ENCODE assay signal across 19 cellular contexts in the genomic region with DNA sequence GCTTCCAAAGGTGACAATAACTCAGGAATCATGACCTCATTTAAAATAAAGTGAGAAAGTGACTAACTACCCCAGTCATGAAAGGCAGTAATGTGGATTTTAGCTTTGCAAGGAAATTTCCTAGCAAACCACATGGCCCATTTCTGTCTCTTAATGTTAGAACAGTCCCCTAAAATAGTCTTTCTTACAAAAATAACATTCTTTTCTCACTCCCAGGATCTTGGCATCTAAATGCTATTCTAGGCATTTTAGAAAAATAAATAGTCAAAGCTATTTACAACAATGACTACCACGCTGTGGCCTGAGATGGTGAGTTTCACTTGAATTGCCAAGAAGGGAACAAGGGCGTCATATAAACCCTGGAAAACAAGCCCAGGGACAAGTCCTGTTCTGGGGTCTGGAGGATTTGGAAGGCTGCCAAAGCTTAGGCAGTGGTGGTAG.
A peak's percentile ranks its signal among the peaks of the same experiment; 100 is the strongest.
DNase-seq lines count a peak whose midpoint lies in the region; TF ChIP-seq lines count a peak whose summit lies in the region.
"Had no signal": no experiment of that assay in that cellular context is flagged by ENCODE, and none has a peak within 500 bp of the region (broad histone marks: within the 10 kb centered on the region; RNA-seq: fewer than 3 reads in every experiment).

No MANE protein-coding gene starts in this region.

- H3K23ac ChIP-seq in neuronal stem cell (ENCODE audit: low read depth, low read length, poor library complexity) = no peak overlapping the region

- no peak overlapping the region for H2BK5ac ChIP-seq in neuronal stem cell (ENCODE audit: low read length)

- H3K14ac ChIP-seq in neuronal stem cell (ENCODE audit: low read length) = no peak overlapping the region

- H2BK15ac ChIP-seq in neuronal stem cell (ENCODE audit: low read length) = no peak overlapping the region

- no peaks in the 10 kb centered on the region for H3K27me3 ChIP-seq in thyroid gland
- no peaks in the 10 kb centered on the region for H3K27me3 ChIP-seq in neuronal stem cell (ENCODE audit: control insufficient read depth in 3 of 3, insufficient read depth in 3 of 3, low read depth in 1 of 3, low read length in 3 of 3)
- H3K27me3 ChIP-seq: BLaER1, breast epithelium had no signal

- H3K4me1 ChIP-seq in thyroid gland (peaks cover 13 to 36% of the 10 kb centered on the region in 2 donors), neuronal stem cell (ENCODE audit: control insufficient read depth in 2 of 2, insufficient read depth in 1 of 2, low read depth in 1 of 2, low read length in 2 of 2) (peaks cover 3 to 10% of the 10 kb centered on the region in 2 donors)
- H3K4me1 ChIP-seq: BLaER1, breast epithelium had no signal

- no peak for TF ChIP-seq POLR2A in thyroid gland (IDR thresholded peaks at IDR 0.05)

- H3K27ac ChIP-seq in thyroid gland = peak overlapping the region; percentile 73 to 82 (median 79)
- H3K27ac ChIP-seq in neuronal stem cell (replicated peaks; ENCODE audit: low read length) = no peak overlapping the region
- H3K27ac ChIP-seq: BLaER1, breast epithelium, hepatocyte had no signal

- H2AFZ ChIP-seq in neuronal stem cell (ENCODE audit: low read length) = no peak overlapping the region
- H2AFZ ChIP-seq: hepatocyte had no signal

- H3K4ac ChIP-seq in neuronal stem cell (ENCODE audit: low read length) = no peak overlapping the region

- H3K27me3 Mint-ChIP-seq in brain (no peaks in the 10 kb centered on the region), nephron progenitor cell (ENCODE audit: low read depth, poor library complexity) (peaks cover 3% of the 10 kb centered on the region)

- intact Hi-C loops in thyroid gland (cut with DNase I) = no loop called here

- no peak overlapping the region for H3K9ac ChIP-seq in neuronal stem cell (ENCODE audit: low read depth, low read length, poor library complexity)
- H3K9ac ChIP-seq: BLaER1, SK-N-SH had no signal

- H3K36me3 Mint-ChIP-seq in brain (peaks cover 7% of the 10 kb centered on the region), nephron progenitor cell (ENCODE audit: low read depth) (no peaks in the 10 kb centered on the region)
- H3K36me3 Mint-ChIP-seq: activated naive CD4-positive, alpha-beta T cell treated with anti-CD3 and anti-CD28 coated beads, Interleukin-2, amount 10 ng/mL, durations not matched to agents 7 days and 5 days; IgD-negative memory B cell had no signal

- no peak overlapping the region for H2BK120ac ChIP-seq in neuronal stem cell (ENCODE audit: low read depth, low read length)

- no peaks in the 10 kb centered on the region for H3K79me1 ChIP-seq in neuronal stem cell (ENCODE audit: low read depth, low read length)

- no peak overlapping the region for H3K4me2 ChIP-seq in neuronal stem cell (ENCODE audit: insufficient read depth, low read length, poor library complexity, severe bottlenecking)
- H3K4me2 ChIP-seq: BLaER1, hepatocyte, SK-N-SH had no signal

- peaks cover 0 to 13% (median 3%) of the 10 kb centered on the region in 5 experiments for H3K9me3 Mint-ChIP-seq in brain
- H3K9me3 Mint-ChIP-seq in nephron progenitor cell = no peaks in the 10 kb centered on the region
- H3K9me3 Mint-ChIP-seq: activated naive CD4-positive, alpha-beta T cell treated with anti-CD3 and anti-CD28 coated beads, Interleukin-2, amount 10 ng/mL, durations not matched to agents 7 days and 5 days had no signal

- H3K36me3 ChIP-seq in thyroid gland (no peaks in the 10 kb centered on the region), neuronal stem cell (replicated peaks in 1 of 2; ENCODE audit: control insufficient read depth in 2 of 2, insufficient read depth in 2 of 2, low read length in 2 of 2) (no peaks in the 10 kb centered on the region)
- H3K36me3 ChIP-seq: BLaER1, breast epithelium had no signal

- DNase-seq in H4 (ENCODE audit: low spot score) (peak; percentile 31), medulla oblongata (ENCODE audit: extremely low spot score) (peak; percentile 19), thyroid gland (peak; percentile 59 to 60), dermis blood vessel endothelial cell (no peak), neuronal stem cell (ENCODE audit: low spot score) (no peak), nephron progenitor cell (no peak)
- DNase-seq: activated CD4-positive, alpha-beta T cell treated with anti-CD3 and anti-CD28 coated beads, Interleukin-2, amount 10 ng/mL, durations not matched to agents 7 days and 5 days; activated naive CD4-positive, alpha-beta T cell treated with anti-CD3 and anti-CD28 coated beads, Interleukin-2, amount 10 ng/mL, durations not matched to agents 7 days and 5 days; effector CD8-positive, alpha-beta T cell; mucosa of descending colon; NCI-H1092 treated with DMSO at 0.1 percent for 48 hours; NCI-H82; SK-N-SH; stimulated activated CD4-positive, alpha-beta T cell treated with anti-CD3 and anti-CD28 coated beads, Interleukin-2, amount 100 ng/mL, for 48 hours had no signal

- H4K91ac ChIP-seq in neuronal stem cell (ENCODE audit: low read depth, low read length, poor library complexity) = no peak overlapping the region

- H3K27ac Mint-ChIP-seq in brain = peak overlapping the region in 4 of 5 experiments; percentile 25 to 90 (median 60)
- H3K27ac Mint-ChIP-seq in nephron progenitor cell = no peak overlapping the region
- H3K27ac Mint-ChIP-seq: activated CD4-positive, alpha-beta T cell treated with anti-CD3 and anti-CD28 coated beads, Interleukin-2, amount 10 ng/mL, durations not matched to agents 7 days and 5 days; activated naive CD4-positive, alpha-beta T cell treated with anti-CD3 and anti-CD28 coated beads, Interleukin-2, amount 10 ng/mL, durations not matched to agents 7 days and 5 days; IgD-negative memory B cell had no signal

- WGBS in thyroid gland, 2 donors = 24 to 33% methylated on average over 2 of the region's 2 CpGs
- no CpG with 5 or more reads among the region's 2 CpGs for WGBS in neuronal stem cell (ENCODE audit: extremely low coverage in 2 of 2, insufficient read length in 2 of 2, insufficient replicate concordance in 1 of 2), 2 donors

- H4K8ac ChIP-seq in neuronal stem cell (ENCODE audit: low read depth, low read length) = no peak overlapping the region

- no peak overlapping the region for H2BK12ac ChIP-seq in neuronal stem cell (ENCODE audit: low read length)

- no peak overlapping the region for H3K4me3 ChIP-seq in thyroid gland (replicated peaks in 1 of 3)
- H3K4me3 ChIP-seq in neuronal stem cell (ENCODE audit: low read length in 2 of 2) = no peak overlapping the region
- H3K4me3 ChIP-seq: BLaER1, breast epithelium, hepatocyte, mucosa of descending colon had no signal

- H3K18ac ChIP-seq in neuronal stem cell (ENCODE audit: low read length) = no peak overlapping the region

- no peak for TF ChIP-seq CTCF in brain (conservative IDR thresholded peaks at IDR 0.05)
- TF ChIP-seq CTCF in thyroid gland (IDR thresholded peaks at IDR 0.05) = no peak
- no peak for TF ChIP-seq CTCF in nephron progenitor cell (IDR thresholded peaks at IDR 0.05)

- H3K9me3 ChIP-seq in thyroid gland (no peaks in the 10 kb centered on the region), neuronal stem cell (replicated peaks in 1 of 2; ENCODE audit: control insufficient read depth in 2 of 2, insufficient read depth in 1 of 2, low read depth in 1 of 2, low read length in 2 of 2) (peaks cover 0 to 2% of the 10 kb centered on the region in 2 donors)
- H3K9me3 ChIP-seq: mucosa of descending colon, SK-N-SH had no signal

- no peak overlapping the region for H2AK5ac ChIP-seq in neuronal stem cell (ENCODE audit: low read depth, low read length)

- H3K4me1 Mint-ChIP-seq in brain (peaks cover 24% of the 10 kb centered on the region), nephron progenitor cell (no peaks in the 10 kb centered on the region)
- H3K4me1 Mint-ChIP-seq: activated CD4-positive, alpha-beta T cell treated with anti-CD3 and anti-CD28 coated beads, Interleukin-2, amount 10 ng/mL, durations not matched to agents 7 days and 5 days; activated naive CD4-positive, alpha-beta T cell treated with anti-CD3 and anti-CD28 coated beads, Interleukin-2, amount 10 ng/mL, durations not matched to agents 7 days and 5 days; IgD-negative memory B cell had no signal

- peak overlapping the region in 1 of 5 experiments; percentile 6 for H3K4me3 Mint-ChIP-seq in brain
- H3K4me3 Mint-ChIP-seq in nephron progenitor cell = no peak overlapping the region
- H3K4me3 Mint-ChIP-seq: activated CD4-positive, alpha-beta T cell treated with anti-CD3 and anti-CD28 coated beads, Interleukin-2, amount 10 ng/mL, durations not matched to agents 7 days and 5 days; activated naive CD4-positive, alpha-beta T cell treated with anti-CD3 and anti-CD28 coated beads, Interleukin-2, amount 10 ng/mL, durations not matched to agents 7 days and 5 days; IgD-negative memory B cell had no signal

Comparison
In these comparisons a context has a peak if more than half of its experiments do, and no peak if none do; other contexts are left out.
1. DNase-seq: peak in H4 (single experiment), medulla oblongata (single experiment) and thyroid gland (2 of 2); none in dermis blood vessel endothelial cell (single experiment), neuronal stem cell (single experiment) and nephron progenitor cell (single experiment).